Comparison of ENCODE assay signal across 8 cellular contexts in the genomic region with DNA sequence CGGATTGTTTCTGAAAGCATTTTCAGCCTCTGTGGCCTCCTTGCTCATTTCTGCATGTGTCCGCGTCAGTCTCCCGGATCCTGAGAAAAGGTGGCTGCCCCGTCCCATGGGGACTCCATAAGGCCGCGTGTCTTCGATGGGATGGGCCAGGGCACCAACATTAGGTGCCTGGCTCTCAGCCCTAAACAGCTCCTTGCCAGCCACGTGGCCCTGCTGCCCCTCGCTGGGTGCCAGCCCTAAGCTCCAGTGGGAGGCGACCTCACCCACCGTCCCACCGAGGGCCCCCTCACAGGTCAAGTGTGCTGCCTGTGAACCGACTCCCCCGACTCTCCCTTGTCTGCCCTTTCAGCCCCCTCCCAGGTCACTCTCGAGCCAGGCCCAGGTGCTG. TPM values are rescaled to one million over a fixed set of nuclear protein-coding genes. Genes with fewer than 3 reads are reported as not detected.
A peak's percentile ranks its signal among the peaks of the same experiment; 100 is the strongest.
DNase-seq lines count a peak whose midpoint lies in the region; ATAC-seq lines count a peak whose summit lies in the region.

No MANE protein-coding gene starts in this region.

- intact Hi-C loops in posterior vena cava (cut with DNase I), result no loop called here

- H3K36me3 Mint-ChIP-seq in activated naive CD4-positive, alpha-beta T cell treated with anti-CD3 and anti-CD28 coated beads, Interleukin-2, amount 50 U/mL, for 72 hours, result peaks cover 42 to 48% of the 10 kb centered on the region in 2 donors

- H3K27me3 ChIP-seq in subcutaneous abdominal adipose tissue (ENCODE audit: control insufficient read depth in 5 of 5, insufficient read depth in 4 of 5, low read length in 5 of 5), result no peaks in the 10 kb centered on the region

- H3K27ac Mint-ChIP-seq in activated naive CD4-positive, alpha-beta T cell treated with anti-CD3 and anti-CD28 coated beads, Interleukin-2, amount 50 U/mL, for 72 hours, result peak overlapping the region; percentile 87 to 90

- H3K27ac ChIP-seq in subcutaneous abdominal adipose tissue (ENCODE audit: low read depth, low read length), result peak overlapping the region; percentile 91

- no peaks in the 10 kb centered on the region for H3K9me3 Mint-ChIP-seq in activated naive CD4-positive, alpha-beta T cell treated with anti-CD3 and anti-CD28 coated beads, Interleukin-2, amount 50 U/mL, for 72 hours

- H3K9me3 ChIP-seq in subcutaneous abdominal adipose tissue (ENCODE audit: control insufficient read depth in 5 of 5, low read length in 5 of 5), result no peaks in the 10 kb centered on the region

- peaks cover 10 to 77% (median 53%) of the 10 kb centered on the region in 5 donors for H3K4me1 ChIP-seq in subcutaneous abdominal adipose tissue (ENCODE audit: control insufficient read depth in 5 of 5, insufficient read depth in 5 of 5, low read length in 5 of 5)

- H3K4me3 ChIP-seq in subcutaneous abdominal adipose tissue (ENCODE audit: low read depth in 1 of 5, low read length in 5 of 5), result peak overlapping the region; percentile 83 to 87 (median 84)

- peak overlapping the region; percentile 87 to 95 (median 92) for H3K9ac ChIP-seq in subcutaneous abdominal adipose tissue (ENCODE audit: low read length in 5 of 5)

- H3K36me3 ChIP-seq in subcutaneous abdominal adipose tissue (ENCODE audit: control insufficient read depth in 5 of 5, insufficient read depth in 5 of 5, low read length in 5 of 5), result peaks cover 3 to 42% (median 28%) of the 10 kb centered on the region in 5 donors

- peak; percentile 41 for DNase-seq in stimulated activated CD4-positive, alpha-beta T cell treated with anti-CD3 and anti-CD28 coated beads, Interleukin-15, amount 100 ng/mL, for 24 hours
- no peak for DNase-seq in stimulated activated CD4-positive, alpha-beta T cell treated with anti-CD3 and anti-CD28 coated beads, Interleukin-12 subunit alpha, Interleukin-12 subunit beta, amount 100 ng/mL, for 4 hours
- DNase-seq in activated naive CD4-positive, alpha-beta T cell treated with anti-CD3 and anti-CD28 coated beads, Interleukin-2, amount 50 U/mL, for 72 hours (ENCODE audit: low spot score in 2 of 2), result no peak
- DNase-seq in iPS-NIHi7 (ENCODE audit: extremely low spot score), result peak; percentile 7
- DNase-seq in posterior vena cava (ENCODE audit: low spot score), result no peak
- DNase-seq in epidermal melanocyte (ENCODE audit: insufficient read length, low spot score), result no peak

- ATAC-seq in activated naive CD4-positive, alpha-beta T cell treated with anti-CD3 and anti-CD28 coated beads, Interleukin-2, amount 50 U/mL, for 72 hours, result peak; percentile 2 to 6
- no peak for ATAC-seq in HG03521 (IDR thresholded peaks at IDR 0.05; ENCODE audit: unreplicated experiment)

RNA-seq across cellular contexts. Expression of gene PHYKPL, which starts 0.9 kb away (rescaled TPM):
- total RNA-seq in activated naive CD4-positive, alpha-beta T cell treated with anti-CD3 and anti-CD28 coated beads, Interleukin-2, amount 50 U/mL, for 72 hours, result 10 to 100 TPM; 51.1 to 97.6 TPM
- total RNA-seq in posterior vena cava, result 10 to 100 TPM; 54.0 to 68.6 TPM

RNA-seq across cellular contexts. Expression of gene HNRNPAB, which starts 27.4 kb away (rescaled TPM):
- 100 to 1,000 TPM; 232 to 253 TPM for total RNA-seq in activated naive CD4-positive, alpha-beta T cell treated with anti-CD3 and anti-CD28 coated beads, Interleukin-2, amount 50 U/mL, for 72 hours
- 100 to 1,000 TPM in 1 of 2 donors, 10 to 100 TPM in 1; 97.0 to 133 TPM for total RNA-seq in posterior vena cava

RNA-seq across cellular contexts. Expression of gene GMCL2, which starts 44.6 kb away (rescaled TPM):
- total RNA-seq in activated naive CD4-positive, alpha-beta T cell treated with anti-CD3 and anti-CD28 coated beads, Interleukin-2, amount 50 U/mL, for 72 hours, result not detected
- not detected for total RNA-seq in posterior vena cava

Comparison
In these comparisons a context has a peak if more than half of its experiments do, and no peak if none do; other contexts are left out.
1. DNase-seq: peak in stimulated activated CD4-positive, alpha-beta T cell treated with anti-CD3 and anti-CD28 coated beads, Interleukin-15, amount 100 ng/mL, for 24 hours (single experiment) and iPS-NIHi7 (single experiment); none in stimulated activated CD4-positive, alpha-beta T cell treated with anti-CD3 and anti-CD28 coated beads, Interleukin-12 subunit alpha, Interleukin-12 subunit beta, amount 100 ng/mL, for 4 hours (single experiment), activated naive CD4-positive, alpha-beta T cell treated with anti-CD3 and anti-CD28 coated beads, Interleukin-2, amount 50 U/mL, for 72 hours (0 of 2), posterior vena cava (single experiment) and epidermal melanocyte (single experiment).